ENCODE assay signal across 9 cellular contexts in genomic region chrX:107571296-107571998, GRCh38. TPM values are rescaled to one million over a fixed set of nuclear protein-coding genes. Genes with fewer than 3 reads are reported as not detected.
DNase-seq lines count a peak whose midpoint lies in the region; ATAC-seq and TF ChIP-seq lines count a peak whose summit lies in the region.
"Had no signal": no experiment of that assay in that cellular context is flagged by ENCODE, and none has a peak within 500 bp of the region (broad histone marks: within the 10 kb centered on the region; RNA-seq: fewer than 3 reads in every experiment).

No MANE protein-coding gene starts in this region.

- H3K4me1 ChIP-seq in Panc1 (ENCODE audit: control insufficient read depth, insufficient read depth, low read length) (peaks cover 8% of the 10 kb centered on the region), psoas muscle (no peaks in the 10 kb centered on the region)
- H3K4me1 ChIP-seq: gastrocnemius medialis had no signal

- POLR2A ChIA-PET in Panc1 (lab: Charles Lee) = no interaction called here

- in situ Hi-C loops in Panc1 (cut with HindIII; ENCODE audit: low pct_unique_long_range_greater_than_20kb, low sequenced_read_pairs) = no loop called here

- H3K27me3 ChIP-seq in Panc1 (ENCODE audit: control insufficient read depth, insufficient read depth, low read length) (no peaks in the 10 kb centered on the region), psoas muscle (ENCODE audit: insufficient read depth in 3 of 3, low read length in 2 of 3) (peaks cover 0 to 10% (median 0%) of the 10 kb centered on the region in 3 donors)
- H3K27me3 ChIP-seq: gastrocnemius medialis had no signal

- H3K27ac Mint-ChIP-seq in stimulated activated naive B cell treated with anti-CD40 and anti-IgM and Interleukin-4, amounts not matched to agents 10 μg/mL and 1 μg/mL and 100 μg/mL, for 72 hours = no peak overlapping the region
- no peak overlapping the region for H3K27ac Mint-ChIP-seq in nephron progenitor cell
- H3K27ac Mint-ChIP-seq: activated naive CD4-positive, alpha-beta T cell treated with anti-CD3 and anti-CD28 coated beads, Interleukin-2, amount 10 ng/mL, durations not matched to agents 7 days and 5 days had no signal

- H3K36me3 ChIP-seq in Panc1 (ENCODE audit: control insufficient read depth, insufficient read depth, low read length) (no peaks in the 10 kb centered on the region), psoas muscle (ENCODE audit: insufficient read depth in 1 of 2, low read depth in 1 of 2) (no peaks in the 10 kb centered on the region)
- H3K36me3 ChIP-seq: gastrocnemius medialis had no signal

- no TSS peak for BruUV-seq in Panc1 (replicated peaks; lab: Mats Ljungman, UMichigan)

- H3K27me3 Mint-ChIP-seq in stimulated activated naive B cell treated with anti-CD40 and anti-IgM and Interleukin-4, amounts not matched to agents 10 μg/mL and 1 μg/mL and 100 μg/mL, for 72 hours = no peaks in the 10 kb centered on the region
- H3K27me3 Mint-ChIP-seq in nephron progenitor cell (ENCODE audit: low read depth, poor library complexity) = peaks cover 3% of the 10 kb centered on the region
- H3K27me3 Mint-ChIP-seq: activated naive CD4-positive, alpha-beta T cell treated with anti-CD3 and anti-CD28 coated beads, Interleukin-2, amount 10 ng/mL, durations not matched to agents 7 days and 5 days had no signal

- no peaks in the 10 kb centered on the region for H3K4me1 Mint-ChIP-seq in stimulated activated naive B cell treated with anti-CD40 and anti-IgM and Interleukin-4, amounts not matched to agents 10 μg/mL and 1 μg/mL and 100 μg/mL, for 72 hours
- H3K4me1 Mint-ChIP-seq in nephron progenitor cell = peaks cover 14% of the 10 kb centered on the region
- H3K4me1 Mint-ChIP-seq: activated naive CD4-positive, alpha-beta T cell treated with anti-CD3 and anti-CD28 coated beads, Interleukin-2, amount 10 ng/mL, durations not matched to agents 7 days and 5 days had no signal

- DNase-seq in GM04503 (ENCODE audit: low read depth) (peak; percentile 77), Panc1 (ENCODE audit: low read depth, low spot score) (peak; percentile 80), epithelial cell of prostate (ENCODE audit: low read depth, low spot score) (peak; percentile 79), psoas muscle (peak; percentile 28 to 55), nephron progenitor cell (no peak), NCI-H146 (lab: John Stamatoyannopoulos, UW) (no peak)
- no peak for DNase-seq in stimulated activated naive B cell treated with anti-CD40 and anti-IgM and Interleukin-4, amounts not matched to agents 10 μg/mL and 1 μg/mL and 100 μg/mL, for 72 hours
- DNase-seq: activated naive CD4-positive, alpha-beta T cell treated with anti-CD3 and anti-CD28 coated beads, Interleukin-2, amount 10 ng/mL, durations not matched to agents 7 days and 5 days had no signal

- CTCF ChIA-PET in Panc1 (lab: Charles Lee) = interaction anchor here (0.7 kb wide), 1 partner anchor 33 kb away, joined by 3 read pairs; no protein-coding TSS in a partner anchor

- ATAC-seq in Panc1 (peak; percentile 94), psoas muscle (peak; percentile 77 to 93 (median 86))
- ATAC-seq in stimulated activated naive B cell treated with anti-CD40 and anti-IgM and Interleukin-4, amounts not matched to agents 10 μg/mL and 1 μg/mL and 100 μg/mL, for 72 hours (replicated peaks) = no peak

- H3K4me3 ChIP-seq in Panc1 (ENCODE audit: low read depth in 2 of 2, low read length in 2 of 2) (no peak overlapping the region), psoas muscle (no peak overlapping the region)
- H3K4me3 ChIP-seq: gastrocnemius medialis had no signal

- peaks cover 0 to 1% of the 10 kb centered on the region in 2 donors for H3K9me3 Mint-ChIP-seq in stimulated activated naive B cell treated with anti-CD40 and anti-IgM and Interleukin-4, amounts not matched to agents 10 μg/mL and 1 μg/mL and 100 μg/mL, for 72 hours
- H3K9me3 Mint-ChIP-seq in nephron progenitor cell = peaks cover 19% of the 10 kb centered on the region
- H3K9me3 Mint-ChIP-seq: activated naive CD4-positive, alpha-beta T cell treated with anti-CD3 and anti-CD28 coated beads, Interleukin-2, amount 10 ng/mL, durations not matched to agents 7 days and 5 days had no signal

- 51 to 61% (median 53%) methylated on average over 9 of the region's 9 CpGs for WGBS in psoas muscle, 3 donors

- TF ChIP-seq CTCF in Panc1 (IDR thresholded peaks at IDR 0.05) (no peak), psoas muscle (IDR thresholded peaks at IDR 0.05) (no peak), nephron progenitor cell (IDR thresholded peaks at IDR 0.05) (no peak)

- H3K27ac ChIP-seq in Panc1 (ENCODE audit: low read length) (peak overlapping the region; percentile 45; the same call in 1 of the 2 replicates), epithelial cell of prostate (peak overlapping the region; percentile 57), psoas muscle (no peak overlapping the region)
- H3K27ac ChIP-seq: gastrocnemius medialis had no signal

- intact Hi-C loops in Panc1 (cut with micrococcal nuclease; ENCODE audit: unreplicated experiment) = no loop called here
- intact Hi-C loops in psoas muscle (cut with DNase I) = no loop called here

- H3K4me3 Mint-ChIP-seq in stimulated activated naive B cell treated with anti-CD40 and anti-IgM and Interleukin-4, amounts not matched to agents 10 μg/mL and 1 μg/mL and 100 μg/mL, for 72 hours = no peak overlapping the region
- no peak overlapping the region for H3K4me3 Mint-ChIP-seq in nephron progenitor cell
- H3K4me3 Mint-ChIP-seq: activated naive CD4-positive, alpha-beta T cell treated with anti-CD3 and anti-CD28 coated beads, Interleukin-2, amount 10 ng/mL, durations not matched to agents 7 days and 5 days had no signal

- no peaks in the 10 kb centered on the region; the same call in 1 of the 2 replicates for H3K9me3 ChIP-seq in Panc1 (ENCODE audit: control insufficient read depth, insufficient read depth, low read depth, low read length)
- no peaks in the 10 kb centered on the region for H3K9me3 ChIP-seq in psoas muscle
- H3K9me3 ChIP-seq: gastrocnemius medialis had no signal

- no peaks in the 10 kb centered on the region for H3K36me3 Mint-ChIP-seq in stimulated activated naive B cell treated with anti-CD40 and anti-IgM and Interleukin-4, amounts not matched to agents 10 μg/mL and 1 μg/mL and 100 μg/mL, for 72 hours
- no peaks in the 10 kb centered on the region for H3K36me3 Mint-ChIP-seq in nephron progenitor cell (ENCODE audit: low read depth)
- H3K36me3 Mint-ChIP-seq: activated naive CD4-positive, alpha-beta T cell treated with anti-CD3 and anti-CD28 coated beads, Interleukin-2, amount 10 ng/mL, durations not matched to agents 7 days and 5 days had no signal

RNA-seq across cellular contexts. Expression of gene PRPS1, which starts 56.9 kb away (rescaled TPM):
- 152 TPM for total RNA-seq in Panc1 (2021; ENCODE audit: unreplicated experiment)
- 127 TPM for polyA plus RNA-seq in Panc1 (2012; ENCODE audit: insufficient read length)
- 10 to 100 TPM; 30.5 to 48.4 (median 43.2) TPM for total RNA-seq in psoas muscle
- polyA plus RNA-seq in psoas muscle = 10 to 100 TPM; 20.7 to 63.2 (median 31.2) TPM

Comparison
In these comparisons a context has a peak if more than half of its experiments do, and no peak if none do; other contexts are left out.
1. DNase-seq: peak in GM04503 (single experiment), Panc1 (single experiment), epithelial cell of prostate (single experiment) and psoas muscle (2 of 2); none in stimulated activated naive B cell treated with anti-CD40 and anti-IgM and Interleukin-4, amounts not matched to agents 10 μg/mL and 1 μg/mL and 100 μg/mL, for 72 hours (single experiment), nephron progenitor cell (single experiment) and NCI-H146 (single experiment).
2. ATAC-seq: peak in Panc1 (single experiment) and psoas muscle (4 of 4); none in stimulated activated naive B cell treated with anti-CD40 and anti-IgM and Interleukin-4, amounts not matched to agents 10 μg/mL and 1 μg/mL and 100 μg/mL, for 72 hours (0 of 2).